In genomic region chr15:34582461-34583357, GRCh38 we compare ENCODE assay signal across 8 cellular contexts.
DNase-seq lines count a peak whose midpoint lies in the region; ATAC-seq and TF ChIP-seq lines count a peak whose summit lies in the region.

No MANE protein-coding gene starts in this region.

- H3K79me2 ChIP-seq in KMS-11 (ENCODE audit: insufficient read depth, low read depth): peaks cover 28% of the 10 kb centered on the region

- intact Hi-C loops in tibial artery (cut with DNase I; ENCODE audit: low total_unique reads): loop anchor here (10.0 kb wide), 2 partner anchors 68 to 358 kb away; partner anchors contain the start of gene EMC4

- peak overlapping the region; percentile 88 for H2AFZ ChIP-seq in KMS-11 (ENCODE audit: low read depth)

- peak overlapping the region; percentile 90 for H3K4me2 ChIP-seq in KMS-11

- H4K20me1 ChIP-seq in KMS-11 (ENCODE audit: insufficient read depth): no peaks in the 10 kb centered on the region

- no peaks in the 10 kb centered on the region; the same call in 1 of the 2 replicates for H3K36me3 ChIP-seq in KMS-11 (ENCODE audit: insufficient read depth)
- H3K36me3 ChIP-seq in muscle layer of colon (ENCODE audit: insufficient read depth, low read length): no peaks in the 10 kb centered on the region
- no peaks in the 10 kb centered on the region for H3K36me3 ChIP-seq in tibial artery

- no peak overlapping the region for H3K4me3 ChIP-seq in KMS-11 (IDR thresholded peaks at IDR 0.05; ENCODE audit: insufficient read depth, low read depth, low read length)
- peak overlapping the region; percentile 53 to 91 for H3K4me3 ChIP-seq in muscle layer of colon (ENCODE audit: low read depth in 1 of 2, low read length in 2 of 2)
- H3K4me3 ChIP-seq in tibial artery: peak overlapping the region; percentile 74 to 83

- H3K4me1 ChIP-seq in KMS-11 (ENCODE audit: low read depth, poor library complexity, severe bottlenecking) (peaks cover 11% of the 10 kb centered on the region), muscle layer of colon (ENCODE audit: insufficient read depth, low read length) (peaks cover 13% of the 10 kb centered on the region), tibial artery (peaks cover 0 to 21% (median 16%) of the 10 kb centered on the region in 4 donors)

- peak; percentile 9 for DNase-seq in NCI-H1436 (lab: John Stamatoyannopoulos, UW)
- no peak for DNase-seq in NCI-H1436 treated with DMSO at 0.1 percent for 48 hours (lab: John Stamatoyannopoulos, UW)
- peak; percentile 53 to 61 for DNase-seq in activated CD4-positive, alpha-beta T cell treated with anti-CD3 and anti-CD28 coated beads, Interleukin-2, amount 50 U/mL, for 48 hours
- DNase-seq in epithelial cell of prostate (ENCODE audit: low read depth, low spot score): no peak
- DNase-seq in tibial artery: no peak

- TF ChIP-seq CTCF in KMS-11 (conservative IDR thresholded peaks at IDR 0.05; ENCODE audit: low read depth, low read length) (no peak), tibial artery (IDR thresholded peaks at IDR 0.05) (no peak)

- ATAC-seq in GM21825 (IDR thresholded peaks at IDR 0.05; ENCODE audit: unreplicated experiment): peak; percentile 46

- H3K27me3 ChIP-seq in KMS-11 (ENCODE audit: insufficient read depth, low read depth) (no peaks in the 10 kb centered on the region), muscle layer of colon (ENCODE audit: control insufficient read depth in 1 of 2, insufficient read depth in 2 of 2, low read length in 2 of 2) (peaks cover 0 to 5% of the 10 kb centered on the region in 2 donors), tibial artery (no peaks in the 10 kb centered on the region)

- H3K9ac ChIP-seq in KMS-11 (peak overlapping the region; percentile 78), muscle layer of colon (ENCODE audit: low read length) (no peak overlapping the region)

- H3K9me3 ChIP-seq in muscle layer of colon (ENCODE audit: low read length) (no peaks in the 10 kb centered on the region), tibial artery (no peaks in the 10 kb centered on the region)

- H3K27ac ChIP-seq in KMS-11: peak overlapping the region; percentile 40; the same call in 1 of the 2 replicates
- H3K27ac ChIP-seq in epithelial cell of prostate: peak overlapping the region; percentile 32
- peak overlapping the region; percentile 23 for H3K27ac ChIP-seq in muscle layer of colon (ENCODE audit: low read depth, low read length)
- peak overlapping the region; percentile 54 to 62 for H3K27ac ChIP-seq in tibial artery

Comparison
In these comparisons a context has a peak if more than half of its experiments do, and no peak if none do; other contexts are left out.
1. DNase-seq: peak in NCI-H1436 (single experiment) and activated CD4-positive, alpha-beta T cell treated with anti-CD3 and anti-CD28 coated beads, Interleukin-2, amount 50 U/mL, for 48 hours (2 of 2); none in NCI-H1436 treated with DMSO at 0.1 percent for 48 hours (single experiment), epithelial cell of prostate (single experiment) and tibial artery (0 of 2).
2. Peak in every context shown above with its lines, with median percentiles within 50 percentile points of each other: H3K27ac ChIP-seq.